In the genomic region with DNA sequence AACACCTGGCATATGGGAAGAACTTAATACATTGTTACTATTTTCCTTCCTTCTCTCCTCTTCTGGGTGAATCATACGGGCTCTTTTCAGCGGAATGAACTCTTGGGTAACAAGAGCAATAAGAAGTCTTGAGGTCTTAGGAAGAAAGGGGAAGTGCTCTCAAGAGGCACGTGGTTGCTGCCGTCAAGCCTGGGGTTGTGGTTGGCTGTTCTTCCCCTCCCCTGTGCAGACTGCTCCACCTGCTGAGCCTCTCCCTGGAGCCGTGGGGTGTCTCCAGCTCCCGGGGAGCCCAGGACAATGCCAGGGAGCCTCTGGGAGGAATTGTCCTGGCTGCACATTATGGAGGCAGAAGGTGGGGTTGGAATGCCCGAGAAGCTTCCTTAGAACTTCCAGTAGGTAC, we compare ENCODE assay signal across 9 cellular contexts. TPM values are rescaled to one million over a fixed set of nuclear protein-coding genes. Genes with fewer than 3 reads are reported as not detected.
DNase-seq lines count a peak whose midpoint lies in the region; ATAC-seq, FAIRE-seq and TF ChIP-seq lines count a peak whose summit lies in the region.
"Had no signal": no experiment of that assay in that cellular context is flagged by ENCODE, and none has a peak within 500 bp of the region (broad histone marks: within the 10 kb centered on the region; RNA-seq: fewer than 3 reads in every experiment).

No MANE protein-coding gene starts in this region.

- H3K27me3 ChIP-seq in OCI-LY3 (ENCODE audit: low read depth, low read length) (peaks cover 8% of the 10 kb centered on the region; the same call in 1 of the 2 replicates), upper lobe of right lung (no peaks in the 10 kb centered on the region), SK-N-SH (ENCODE audit: insufficient read depth) (no peaks in the 10 kb centered on the region)

- DNase-seq in effector CD8-positive, alpha-beta T cell (lab: John Stamatoyannopoulos, UW) = peak; percentile 21
- DNase-seq in upper lobe of right lung = peak; percentile 84
- no peak for DNase-seq in SK-N-SH
- DNase-seq in RKO (ENCODE audit: low spot score) = no peak
- DNase-seq in urothelium cell line (ENCODE audit: low spot score) = no peak

- FAIRE-seq in urothelium cell line (lab: Jason Lieb, UNC) = no peak

- H3F3A ChIP-seq in SK-N-SH (replicated peaks; ENCODE audit: insufficient read depth) = no peaks in the 10 kb centered on the region

- no peaks in the 10 kb centered on the region for H3K9me2 ChIP-seq in SK-N-SH

- H4K20me1 ChIP-seq in OCI-LY3 (ENCODE audit: insufficient read depth, low read length) = no peaks in the 10 kb centered on the region
- H4K20me1 ChIP-seq in SK-N-SH (ENCODE audit: insufficient read depth) = no peaks in the 10 kb centered on the region

- H3K9ac ChIP-seq in OCI-LY3 (ENCODE audit: low read length) (no peak overlapping the region), SK-N-SH (no peak overlapping the region)
- H3K9ac ChIP-seq: KMS-11 had no signal

- H3K9me3 ChIP-seq in OCI-LY3 (ENCODE audit: insufficient read depth, low read length) = no peaks in the 10 kb centered on the region
- H3K9me3 ChIP-seq in upper lobe of right lung = no peaks in the 10 kb centered on the region
- no peaks in the 10 kb centered on the region for H3K9me3 ChIP-seq in SK-N-SH

- CTCF ChIA-PET in SK-N-SH (lab: Yijun Ruan, JAX) = no interaction called here

- peak overlapping the region; percentile 39 for H3K4me3 ChIP-seq in OCI-LY3 (ENCODE audit: low read length)
- no peak overlapping the region for H3K4me3 ChIP-seq in upper lobe of right lung
- H3K4me3 ChIP-seq in SK-N-SH (ENCODE audit: low read depth in 2 of 2, low read length in 1 of 2) = no peak overlapping the region

- ATAC-seq in GM18907 (IDR thresholded peaks at IDR 0.05; ENCODE audit: unreplicated experiment) (peak; percentile 89), HG02852 (IDR thresholded peaks at IDR 0.05; ENCODE audit: unreplicated experiment) (peak; percentile 98), upper lobe of right lung (peak; percentile 94)

- POLR2A ChIA-PET in SK-N-SH (lab: Yijun Ruan, JAX) = no interaction called here

- peak overlapping the region; percentile 34 for H2AFZ ChIP-seq in OCI-LY3 (ENCODE audit: low read depth, low read length)
- H2AFZ ChIP-seq in SK-N-SH (ENCODE audit: low read depth) = no peak overlapping the region

- H3K27ac ChIP-seq in OCI-LY3 (ENCODE audit: low read length) = no peak overlapping the region
- H3K27ac ChIP-seq in upper lobe of right lung = no peak overlapping the region
- H3K27ac ChIP-seq in SK-N-SH (ENCODE audit: low read depth in 2 of 2, low read length in 1 of 2) = no peak overlapping the region
- H3K27ac ChIP-seq: KMS-11 had no signal

- intact Hi-C loops in upper lobe of right lung (cut with DNase I) = no loop called here

- TF ChIP-seq RAD21 in SK-N-SH (IDR thresholded peaks at IDR 0.05; ENCODE audit: low read length) = no peak

- H3K4me1 ChIP-seq in OCI-LY3 (ENCODE audit: low read length) (peaks cover 11% of the 10 kb centered on the region), upper lobe of right lung (peaks cover 7% of the 10 kb centered on the region), SK-N-SH (ENCODE audit: control insufficient read depth in 1 of 2, insufficient read depth in 2 of 2, low read depth in 1 of 2, low read length in 1 of 2) (no peaks in the 10 kb centered on the region; a peak in 1 of 4 replicates)

- no peaks in the 10 kb centered on the region for H3K36me3 ChIP-seq in OCI-LY3 (replicated peaks; ENCODE audit: low read depth, low read length)
- no peaks in the 10 kb centered on the region for H3K36me3 ChIP-seq in upper lobe of right lung
- H3K36me3 ChIP-seq in SK-N-SH (replicated peaks in 1 of 2; ENCODE audit: control insufficient read depth in 1 of 2, insufficient read depth in 2 of 2, low read length in 1 of 2) = no peaks in the 10 kb centered on the region

- H3K4me2 ChIP-seq in OCI-LY3 (ENCODE audit: low read length) (peak overlapping the region; percentile 54), SK-N-SH (no peak overlapping the region)
- H3K4me2 ChIP-seq: KMS-11 had no signal

- no peak for TF ChIP-seq EP300 in SK-N-SH (IDR thresholded peaks at IDR 0.05; ENCODE audit: borderline replicate concordance in 1 of 2, low read depth in 1 of 2, low read length in 1 of 2)

- H3K79me2 ChIP-seq in OCI-LY3 (ENCODE audit: low read length) (no peaks in the 10 kb centered on the region), SK-N-SH (ENCODE audit: insufficient read depth) (no peaks in the 10 kb centered on the region)

- TF ChIP-seq CTCF in OCI-LY3 (IDR thresholded peaks at IDR 0.05; ENCODE audit: low read depth, low read length) (peak; percentile 6; the same call in 1 of the 2 replicates), upper lobe of right lung (IDR thresholded peaks at IDR 0.05) (no peak), SK-N-SH (IDR thresholded peaks at IDR 0.05) (no peak)

- 58% methylated on average over 7 of the region's 7 CpGs for WGBS in SK-N-SH (ENCODE audit: low lambda C conversion rate)

TF ChIP-seq in SK-N-SH, 30 proteins besides CTCF, POLR2A, EP300 and RAD21 (continues in another document):
- TF ChIP-seq RCOR1 (IDR thresholded peaks at IDR 0.05; ENCODE audit: low read length) (no peak), TCF12 (IDR thresholded peaks at IDR 0.05) (no peak), FOXM1 (IDR thresholded peaks at IDR 0.05; ENCODE audit: low read depth) (no peak), JUND (IDR thresholded peaks at IDR 0.05) (no peak), RFX5 (IDR thresholded peaks at IDR 0.05; ENCODE audit: low read length) (no peak), NRF1 (IDR thresholded peaks at IDR 0.05; ENCODE audit: low read depth, low read length) (no peak), REST (IDR thresholded peaks at IDR 0.05; ENCODE audit: low read depth, low read length) (no peak), FOSL2 (IDR thresholded peaks at IDR 0.05; ENCODE audit: borderline replicate concordance, low read depth) (no peak), TEAD4 (IDR thresholded peaks at IDR 0.05; ENCODE audit: borderline replicate concordance, insufficient read depth) (no peak), SIN3A (IDR thresholded peaks at IDR 0.05; ENCODE audit: borderline replicate concordance, low read depth, low read length) (no peak), GABPA (IDR thresholded peaks at IDR 0.05; ENCODE audit: low read depth) (no peak), YY1 (IDR thresholded peaks at IDR 0.05; ENCODE audit: low read depth) (no peak), GATA2 (CRISPR knock-in tag; IDR thresholded peaks at IDR 0.05) (no peak), TAF1 (IDR thresholded peaks at IDR 0.05; ENCODE audit: borderline replicate concordance, low read depth, low read length) (no peak)
- TF ChIP-seq, protein P1, sequence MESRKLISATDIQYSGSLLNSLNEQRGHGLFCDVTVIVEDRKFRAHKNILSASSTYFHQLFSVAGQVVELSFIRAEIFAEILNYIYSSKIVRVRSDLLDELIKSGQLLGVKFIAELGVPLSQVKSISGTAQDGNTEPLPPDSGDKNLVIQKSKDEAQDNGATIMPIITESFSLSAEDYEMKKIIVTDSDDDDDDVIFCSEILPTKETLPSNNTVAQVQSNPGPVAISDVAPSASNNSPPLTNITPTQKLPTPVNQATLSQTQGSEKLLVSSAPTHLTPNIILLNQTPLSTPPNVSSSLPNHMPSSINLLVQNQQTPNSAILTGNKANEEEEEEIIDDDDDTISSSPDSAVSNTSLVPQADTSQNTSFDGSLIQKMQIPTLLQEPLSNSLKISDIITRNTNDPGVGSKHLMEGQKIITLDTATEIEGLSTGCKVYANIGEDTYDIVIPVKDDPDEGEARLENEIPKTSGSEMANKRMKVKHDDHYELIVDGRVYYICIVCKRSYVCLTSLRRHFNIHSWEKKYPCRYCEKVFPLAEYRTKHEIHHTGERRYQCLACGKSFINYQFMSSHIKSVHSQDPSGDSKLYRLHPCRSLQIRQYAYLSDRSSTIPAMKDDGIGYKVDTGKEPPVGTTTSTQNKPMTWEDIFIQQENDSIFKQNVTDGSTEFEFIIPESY (IDR thresholded peaks at IDR 0.05; ENCODE audit: borderline replicate concordance, low read depth) = no peak
- TF ChIP-seq, protein P2, sequence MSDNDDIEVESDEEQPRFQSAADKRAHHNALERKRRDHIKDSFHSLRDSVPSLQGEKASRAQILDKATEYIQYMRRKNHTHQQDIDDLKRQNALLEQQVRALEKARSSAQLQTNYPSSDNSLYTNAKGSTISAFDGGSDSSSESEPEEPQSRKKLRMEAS (IDR thresholded peaks at IDR 0.05; ENCODE audit: low read depth) = no peak

RNA-seq across cellular contexts. Expression of gene TOGARAM2, which starts 19.4 kb away (rescaled TPM):
- 0.72 TPM for total RNA-seq in upper lobe of right lung
- polyA plus RNA-seq in SK-N-SH (2012; rRNA removed) = 0.10 and 0.69 TPM in 2 replicates
- 0.06 and 0.13 TPM in 2 replicates for polyA plus RNA-seq in SK-N-SH (2012; cell fraction: cytosol; rRNA removed)
- 1.1 and 2.5 TPM in 2 replicates for polyA plus RNA-seq in SK-N-SH (2012; cell fraction: nucleus; rRNA removed)

Comparison
In these comparisons a context has a peak if more than half of its experiments do, and no peak if none do; other contexts are left out.
1. DNase-seq: peak in effector CD8-positive, alpha-beta T cell (single experiment) and upper lobe of right lung (single experiment); none in SK-N-SH (single experiment), RKO (single experiment) and urothelium cell line (single experiment).
2. Peak in every context shown above with its lines, with median percentiles within 50 percentile points of each other: ATAC-seq.